ENCODE assay signal across 1 cellular context in the genomic region with DNA sequence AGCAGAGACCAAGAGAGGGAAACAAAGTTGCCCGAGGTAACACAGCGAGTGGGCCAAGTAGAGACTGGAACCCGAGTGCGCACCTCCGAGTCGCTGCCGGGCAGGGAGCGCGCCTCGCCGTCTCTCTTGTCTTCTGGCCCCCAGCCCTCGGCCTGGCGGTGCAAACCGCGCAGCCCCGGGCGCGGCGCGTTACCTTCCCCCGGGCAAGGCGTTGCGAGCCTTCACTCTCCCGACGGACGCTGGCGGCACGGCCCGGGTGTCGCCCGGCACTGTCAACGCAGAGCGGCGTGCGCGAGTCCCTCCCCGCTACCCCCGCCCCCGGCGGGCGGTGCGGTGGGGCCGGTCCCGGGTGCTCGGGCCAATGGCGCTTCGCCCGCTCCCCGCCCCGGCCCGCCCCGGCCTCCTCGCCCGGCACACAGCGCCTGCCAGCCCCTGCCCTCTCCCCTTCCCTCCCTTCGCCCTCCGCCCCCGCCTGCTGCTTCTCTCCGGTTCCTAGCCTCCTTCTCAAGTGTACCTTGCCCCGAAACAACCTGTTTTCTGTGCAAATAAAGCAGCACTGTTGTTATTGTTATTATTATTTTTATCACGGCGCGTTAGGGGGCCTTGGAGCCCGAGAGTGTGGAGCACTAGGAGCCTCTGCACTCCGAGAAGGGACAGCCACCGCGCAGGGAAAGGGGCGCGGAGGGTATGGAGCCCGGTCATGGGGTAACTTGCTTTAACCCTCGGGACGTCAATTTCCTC.
A peak's percentile ranks its signal among the peaks of the same experiment; 100 is the strongest.
TF ChIP-seq lines count a peak whose summit lies in the region.

A gene with protein sequence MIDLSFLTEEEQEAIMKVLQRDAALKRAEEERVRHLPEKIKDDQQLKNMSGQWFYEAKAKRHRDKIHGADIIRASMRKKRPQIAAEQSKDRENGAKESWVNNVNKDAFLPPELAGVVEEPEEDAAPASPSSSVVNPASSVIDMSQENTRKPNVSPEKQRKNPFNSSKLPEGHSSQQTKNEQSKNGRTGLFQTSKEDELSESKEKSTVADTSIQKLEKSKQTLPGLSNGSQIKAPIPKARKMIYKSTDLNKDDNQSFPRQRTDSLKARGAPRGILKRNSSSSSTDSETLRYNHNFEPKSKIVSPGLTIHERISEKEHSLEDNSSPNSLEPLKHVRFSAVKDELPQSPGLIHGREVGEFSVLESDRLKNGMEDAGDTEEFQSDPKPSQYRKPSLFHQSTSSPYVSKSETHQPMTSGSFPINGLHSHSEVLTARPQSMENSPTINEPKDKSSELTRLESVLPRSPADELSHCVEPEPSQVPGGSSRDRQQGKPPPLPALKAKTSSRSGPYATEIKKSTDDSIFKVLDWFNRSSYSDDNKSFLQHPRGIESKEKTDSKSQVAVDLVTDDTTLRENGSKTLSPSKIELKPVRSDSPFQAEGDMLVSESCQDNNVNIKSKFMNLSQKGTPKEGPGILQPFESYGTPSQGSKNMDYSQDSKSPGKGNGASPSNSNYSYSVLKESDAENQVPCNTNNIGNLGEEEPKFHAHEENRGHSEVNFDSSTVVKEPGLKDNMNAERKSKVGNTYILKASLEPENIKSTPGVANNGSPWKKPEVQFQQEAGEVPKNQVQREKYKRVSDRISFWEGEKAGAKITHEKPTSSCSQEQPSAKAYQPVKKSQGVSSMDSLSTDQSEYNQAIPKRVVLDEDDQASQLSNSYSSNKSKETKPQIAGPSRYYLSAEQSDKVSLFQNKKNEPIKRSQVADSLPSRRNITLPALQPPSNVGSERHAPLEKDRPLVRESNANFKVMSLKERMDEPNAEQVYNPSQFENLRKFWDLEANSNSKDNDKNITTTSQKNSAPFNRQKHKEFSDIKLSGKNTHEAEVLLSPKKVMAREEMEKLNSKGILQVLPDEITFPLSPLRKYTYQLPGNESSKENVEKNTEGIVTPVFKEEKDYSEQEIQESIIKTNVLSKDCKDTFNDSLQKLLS (N-terminal part only) (minus strand): TSS at position 271 of the 741 bp plus-strand sequence. CDS start 53,416 bp downstream, outside the sequence.

TF ChIP-seq in GM23338, 12 proteins besides CTCF, POLR2A, EP300 and RAD21 (continued from another document):
- TF ChIP-seq REST (IDR thresholded peaks at IDR 0.05; ENCODE audit: unreplicated experiment): no peak
- TF ChIP-seq EZH2phosphoT487 (IDR thresholded peaks at IDR 0.05; ENCODE audit: unreplicated experiment): no peak
- TF ChIP-seq STAT1 (IDR thresholded peaks at IDR 0.05; ENCODE audit: unreplicated experiment): no peak
- TF ChIP-seq NANOG (IDR thresholded peaks at IDR 0.05; ENCODE audit: borderline replicate concordance): no peak
- no peak for TF ChIP-seq EZH2 (IDR thresholded peaks at IDR 0.05; ENCODE audit: low read depth, unreplicated experiment)
- TF ChIP-seq CREB1 (CRISPR knock-in tag; IDR thresholded peaks at IDR 0.05; ENCODE audit: low read depth): peak; percentile 29; the same call in 1 of the 2 replicates
